Comparison of ENCODE assay signal across 1 cellular context in the genomic region with DNA sequence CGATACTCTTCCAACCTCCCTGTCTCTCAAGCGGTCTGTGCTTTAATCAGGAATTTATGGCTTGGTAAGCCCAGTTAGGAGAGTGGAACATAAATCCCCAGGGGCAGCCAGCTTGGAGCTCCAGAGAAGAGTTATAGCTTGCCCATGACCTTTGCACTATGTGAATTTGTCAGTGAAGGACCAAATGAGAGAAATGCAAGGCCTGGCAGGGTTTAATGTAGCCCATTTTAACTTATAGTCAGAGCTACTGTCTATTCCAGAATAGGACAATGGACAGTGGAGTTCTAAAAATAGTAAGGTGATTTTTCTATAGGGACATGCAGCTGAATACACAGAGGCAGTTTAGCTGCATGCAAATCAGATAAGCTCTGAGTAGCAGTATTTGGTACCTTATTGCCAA.
TF ChIP-seq lines count a peak whose summit lies in the region.

No MANE protein-coding gene starts in this region.

TF ChIP-seq in IMR-90, 13 proteins besides CTCF, POLR2A, EP300 and RAD21 (continued from another document):
- TF ChIP-seq, protein P1, sequence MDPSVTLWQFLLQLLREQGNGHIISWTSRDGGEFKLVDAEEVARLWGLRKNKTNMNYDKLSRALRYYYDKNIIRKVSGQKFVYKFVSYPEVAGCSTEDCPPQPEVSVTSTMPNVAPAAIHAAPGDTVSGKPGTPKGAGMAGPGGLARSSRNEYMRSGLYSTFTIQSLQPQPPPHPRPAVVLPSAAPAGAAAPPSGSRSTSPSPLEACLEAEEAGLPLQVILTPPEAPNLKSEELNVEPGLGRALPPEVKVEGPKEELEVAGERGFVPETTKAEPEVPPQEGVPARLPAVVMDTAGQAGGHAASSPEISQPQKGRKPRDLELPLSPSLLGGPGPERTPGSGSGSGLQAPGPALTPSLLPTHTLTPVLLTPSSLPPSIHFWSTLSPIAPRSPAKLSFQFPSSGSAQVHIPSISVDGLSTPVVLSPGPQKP (IDR thresholded peaks at IDR 0.05; ENCODE audit: borderline replicate concordance, low read depth, low read length): no peak
- no peak for TF ChIP-seq BHLHE40 (IDR thresholded peaks at IDR 0.05; ENCODE audit: low read depth, low read length)
